In genomic region chr12:89756100-89756637, GRCh38 we compare ENCODE assay signal across 9 cellular contexts. TPM values are rescaled to one million over a fixed set of nuclear protein-coding genes. Genes with fewer than 3 reads are reported as not detected.
DNase-seq lines count a peak whose midpoint lies in the region; ATAC-seq and TF ChIP-seq lines count a peak whose summit lies in the region.
"Had no signal": no experiment of that assay in that cellular context is flagged by ENCODE, and none has a peak within 500 bp of the region (broad histone marks: within the 10 kb centered on the region; RNA-seq: fewer than 3 reads in every experiment).

No MANE protein-coding gene starts in this region.

- H3K27ac Mint-ChIP-seq in activated T-cell treated with anti-CD3 and anti-CD28 coated beads, Interleukin-2, amount 50 U/mL, for 72 hours, result peak overlapping the region; percentile 99
- H3K27ac Mint-ChIP-seq in activated naive CD4-positive, alpha-beta T cell treated with anti-CD3 and anti-CD28 coated beads, Interleukin-2, amount 50 U/mL, for 72 hours, result peak overlapping the region; percentile 77 to 79

- H3K9me3 ChIP-seq in suprapubic skin (no peaks in the 10 kb centered on the region), MG63 (no peaks in the 10 kb centered on the region)
- H3K9me3 ChIP-seq: thoracic aorta had no signal

- DNase-seq in activated T-cell treated with anti-CD3 and anti-CD28 coated beads, Interleukin-2, amount 50 U/mL, for 72 hours, result no peak
- DNase-seq in activated T-cell treated with anti-CD3 and anti-CD28 coated beads, Interleukin-2, amount 50 U/mL, for 1 hour, result no peak
- DNase-seq in activated naive CD4-positive, alpha-beta T cell treated with anti-CD3 and anti-CD28 coated beads, Interleukin-2, amount 50 U/mL, for 72 hours (ENCODE audit: low spot score in 2 of 2), result no peak
- no peak for DNase-seq in suprapubic skin (ENCODE audit: low spot score in 2 of 2)
- DNase-seq in hypothalamus (lab: John Stamatoyannopoulos, UW), result no peak
- DNase-seq in NCI-H345 treated with DMSO at 0.1 percent for 48 hours (lab: John Stamatoyannopoulos, UW; ENCODE audit: unreplicated experiment), result no peak
- DNase-seq in MG63, result no peak

- H3K27me3 Mint-ChIP-seq in activated T-cell treated with anti-CD3 and anti-CD28 coated beads, Interleukin-2, amount 50 U/mL, for 72 hours (ENCODE audit: low read depth), result no peaks in the 10 kb centered on the region

- peaks cover 2 to 6% of the 10 kb centered on the region in 2 donors for H3K36me3 Mint-ChIP-seq in activated T-cell treated with anti-CD3 and anti-CD28 coated beads, Interleukin-2, amount 50 U/mL, for 72 hours (ENCODE audit: insufficient read depth in 2 of 2)
- no peaks in the 10 kb centered on the region for H3K36me3 Mint-ChIP-seq in activated naive CD4-positive, alpha-beta T cell treated with anti-CD3 and anti-CD28 coated beads, Interleukin-2, amount 50 U/mL, for 72 hours

- peaks cover 11% of the 10 kb centered on the region for H3K4me1 ChIP-seq in suprapubic skin

- 79% methylated on average over 5 of the region's 5 CpGs for WGBS in suprapubic skin

- ATAC-seq in activated T-cell treated with anti-CD3 and anti-CD28 coated beads, Interleukin-2, amount 50 U/mL, for 72 hours (replicated peaks in 1 of 2), result peak in 1 of 2 donors; percentile 41
- peak; percentile 8 for ATAC-seq in HG03135 (IDR thresholded peaks at IDR 0.05; ENCODE audit: unreplicated experiment)
- peak; percentile 17 to 47 for ATAC-seq in activated naive CD4-positive, alpha-beta T cell treated with anti-CD3 and anti-CD28 coated beads, Interleukin-2, amount 50 U/mL, for 72 hours

- H3K9me3 Mint-ChIP-seq in activated T-cell treated with anti-CD3 and anti-CD28 coated beads, Interleukin-2, amount 50 U/mL, for 72 hours, result peaks cover 5 to 11% of the 10 kb centered on the region in 2 donors
- H3K9me3 Mint-ChIP-seq in activated naive CD4-positive, alpha-beta T cell treated with anti-CD3 and anti-CD28 coated beads, Interleukin-2, amount 50 U/mL, for 72 hours, result peaks cover 0 to 8% of the 10 kb centered on the region in 2 donors

- H3K36me3 ChIP-seq in suprapubic skin (no peaks in the 10 kb centered on the region), MG63 (no peaks in the 10 kb centered on the region)
- H3K36me3 ChIP-seq: thoracic aorta had no signal

- H3K4me1 Mint-ChIP-seq in activated T-cell treated with anti-CD3 and anti-CD28 coated beads, Interleukin-2, amount 50 U/mL, for 72 hours (ENCODE audit: low read depth), result peaks cover 32% of the 10 kb centered on the region

- no peak for TF ChIP-seq CTCF in suprapubic skin (IDR thresholded peaks at IDR 0.05)

- peak overlapping the region; percentile 54 for H3K27ac ChIP-seq in suprapubic skin

- no peak for TF ChIP-seq EP300 in suprapubic skin (IDR thresholded peaks at IDR 0.05)

- peak overlapping the region; percentile 33 to 58 for H3K4me3 Mint-ChIP-seq in activated T-cell treated with anti-CD3 and anti-CD28 coated beads, Interleukin-2, amount 50 U/mL, for 72 hours

- H3K27me3 ChIP-seq in suprapubic skin (no peaks in the 10 kb centered on the region), MG63 (no peaks in the 10 kb centered on the region)

- no peak for TF ChIP-seq POLR2A in suprapubic skin (IDR thresholded peaks at IDR 0.05)

- no peak overlapping the region for H3K4me3 ChIP-seq in suprapubic skin
- H3K4me3 ChIP-seq in MG63, result no peak overlapping the region
- H3K4me3 ChIP-seq: thoracic aorta had no signal

RNA-seq across cellular contexts. Expression of gene ATP2B1, which starts 47.5 kb away (rescaled TPM):
- 10 to 100 TPM; 19.4 to 25.5 TPM for total RNA-seq in activated T-cell treated with anti-CD3 and anti-CD28 coated beads, Interleukin-2, amount 50 U/mL, for 72 hours
- total RNA-seq in activated naive CD4-positive, alpha-beta T cell treated with anti-CD3 and anti-CD28 coated beads, Interleukin-2, amount 50 U/mL, for 72 hours, result 10 to 100 TPM; 14.5 to 18.2 TPM
- total RNA-seq in suprapubic skin, result 10 to 100 TPM; 31.8 to 97.3 (median 74.5) TPM
- total RNA-seq in MG63 (2014; rRNA removed; shearing (Covaris generic); ENCODE audit: low replicate concordance), result 14.3 and 22.4 TPM in 2 replicates
